8 cellular contexts compared by ENCODE assay signal in the genomic region with DNA sequence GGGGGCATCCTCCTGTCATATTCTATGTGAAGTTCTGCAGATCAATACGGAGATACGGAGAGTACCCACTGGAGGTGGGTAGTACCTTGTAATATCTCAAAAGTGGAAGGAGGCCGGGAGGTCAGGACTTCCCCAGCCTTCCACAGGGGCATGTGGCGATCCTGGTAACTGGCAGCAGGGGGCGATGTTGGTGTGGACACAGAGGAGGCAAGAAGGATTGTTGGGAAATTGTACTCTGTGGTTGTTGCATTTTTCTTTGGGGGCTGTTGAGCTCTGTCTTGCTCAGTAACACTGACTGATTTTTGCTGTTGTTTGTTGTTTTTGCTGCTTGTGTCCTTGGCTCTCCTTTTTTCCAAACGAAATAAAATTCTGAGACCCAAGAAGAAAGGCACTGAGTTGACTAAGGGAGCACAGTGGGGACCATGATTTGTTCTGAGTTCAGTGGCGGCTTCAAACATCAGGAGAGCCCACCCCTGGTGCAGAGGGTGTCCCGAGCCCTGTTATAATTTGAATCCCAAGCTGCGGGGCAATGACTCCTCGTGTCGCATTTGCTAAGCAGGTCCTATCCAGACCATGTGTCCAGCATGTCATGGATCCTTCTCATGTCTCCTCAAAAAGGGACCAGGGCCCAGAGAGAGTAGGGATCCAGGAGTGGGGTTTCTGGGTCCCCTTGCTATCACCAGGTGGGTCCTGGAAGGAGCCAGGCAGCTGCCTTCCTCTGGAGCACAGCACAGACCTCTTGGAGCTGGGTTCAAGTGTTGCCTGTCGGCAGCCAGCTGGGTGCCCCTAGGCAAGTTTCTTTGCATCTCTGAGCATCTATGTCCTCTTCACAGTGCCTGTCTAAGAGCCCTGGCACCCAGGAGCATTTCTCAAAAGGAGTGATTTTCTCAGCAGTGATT. TPM values are rescaled to one million over a fixed set of nuclear protein-coding genes. Genes with fewer than 3 reads are reported as not detected.
DNase-seq lines count a peak whose midpoint lies in the region; ATAC-seq, FAIRE-seq and TF ChIP-seq lines count a peak whose summit lies in the region.

No MANE protein-coding gene starts in this region.

- DNase-seq in AML-193 (lab: John Stamatoyannopoulos, UW) (peak; percentile 69 to 76), HTR-8/SVneo (ENCODE audit: insufficient read length, low spot score) (peak; percentile 61), RPMI8226 (peak; percentile 86), activated T-helper 1 cell treated with Interleukin-2 at 50 U/mL for 16 hours (ENCODE audit: low read depth) (peak; percentile 33), foreskin keratinocyte (no peak), progenitor cell of endocrine pancreas (ENCODE audit: low spot score, unreplicated experiment) (no peak), epidermal melanocyte (ENCODE audit: insufficient read length, low spot score) (no peak)

- no peak overlapping the region for H3K27ac Mint-ChIP-seq in progenitor cell of endocrine pancreas

- peaks cover 20% of the 10 kb centered on the region for H3K4me1 Mint-ChIP-seq in progenitor cell of endocrine pancreas (ENCODE audit: low read depth)

- FAIRE-seq in HTR-8/SVneo (lab: Jason Lieb, UNC): no peak

- peak; percentile 75 for ATAC-seq in GM19043 (IDR thresholded peaks at IDR 0.05; ENCODE audit: low read depth, unreplicated experiment)
- peak; percentile 67 for ATAC-seq in foreskin keratinocyte

- TF ChIP-seq CTCF in foreskin keratinocyte (conservative IDR thresholded peaks at IDR 0.05) (peak; percentile 90), progenitor cell of endocrine pancreas (IDR thresholded peaks at IDR 0.05; ENCODE audit: unreplicated experiment) (peak; percentile 64)

- peaks cover 24% of the 10 kb centered on the region for H3K27me3 Mint-ChIP-seq in progenitor cell of endocrine pancreas

- H3K36me3 Mint-ChIP-seq in progenitor cell of endocrine pancreas (ENCODE audit: insufficient read depth): no peaks in the 10 kb centered on the region

- no peak overlapping the region for H3K4me3 Mint-ChIP-seq in progenitor cell of endocrine pancreas (ENCODE audit: low read depth)

- H3K4me1 ChIP-seq in foreskin keratinocyte: no peaks in the 10 kb centered on the region

- peaks cover 30% of the 10 kb centered on the region for H3K27me3 ChIP-seq in foreskin keratinocyte

- no peaks in the 10 kb centered on the region for H3K9me3 Mint-ChIP-seq in progenitor cell of endocrine pancreas (ENCODE audit: low read depth)

- no peak overlapping the region for H3K27ac ChIP-seq in foreskin keratinocyte

RNA-seq across cellular contexts. Expression of a gene that starts 22.8 kb away (rescaled TPM):
- total RNA-seq in foreskin keratinocyte (not detected in 2 replicates), progenitor cell of endocrine pancreas (0.55 and 0.62 TPM in 2 replicates)
- polyA plus RNA-seq in foreskin keratinocyte: not detected in 2 replicates

Comparison
In these comparisons a context has a peak if more than half of its experiments do, and no peak if none do; other contexts are left out.
1. DNase-seq: peak in AML-193 (2 of 2), HTR-8/SVneo (single experiment), RPMI8226 (single experiment) and activated T-helper 1 cell treated with Interleukin-2 at 50 U/mL for 16 hours (single experiment); none in foreskin keratinocyte (0 of 2), progenitor cell of endocrine pancreas (single experiment) and epidermal melanocyte (single experiment).